Comparison of ENCODE assay signal across 18 cellular contexts in the genomic region with DNA sequence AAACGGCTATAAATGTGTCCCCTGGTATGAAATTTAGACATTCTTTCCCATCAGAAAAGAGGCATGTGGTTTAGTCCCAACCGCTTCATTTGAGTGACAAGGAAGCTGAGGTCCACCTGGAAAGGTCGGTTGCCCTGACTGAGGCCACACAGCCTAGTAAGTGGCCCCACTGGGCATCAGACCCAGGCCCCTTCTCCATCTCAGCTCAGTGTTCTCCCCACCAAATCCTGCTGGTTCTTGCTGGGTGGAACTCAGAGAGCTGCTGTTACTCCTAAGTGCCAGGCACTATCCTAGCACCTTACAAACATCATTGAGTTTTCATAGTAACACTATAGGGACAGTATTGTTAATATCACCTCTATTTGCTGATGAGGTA.
DNase-seq lines count a peak whose midpoint lies in the region; ATAC-seq, FAIRE-seq and TF ChIP-seq lines count a peak whose summit lies in the region.
"Had no signal": no experiment of that assay in that cellular context is flagged by ENCODE, and none has a peak within 500 bp of the region (broad histone marks: within the 10 kb centered on the region; RNA-seq: fewer than 3 reads in every experiment).

No MANE protein-coding gene starts in this region.

- peaks cover 37% of the 10 kb centered on the region for H3K4me1 Mint-ChIP-seq in activated naive CD4-positive, alpha-beta T cell treated with anti-CD3 and anti-CD28 coated beads, Interleukin-2, amount 50 U/mL, for 24 hours
- H3K4me1 Mint-ChIP-seq in activated CD8-positive, alpha-beta T cell treated with anti-CD3 and anti-CD28 coated beads, Interleukin-2, amount 10 ng/mL, durations not matched to agents 7 days and 5 days (ENCODE audit: low read depth): peaks cover 95% of the 10 kb centered on the region
- peaks cover 52 to 88% of the 10 kb centered on the region in 2 donors for H3K4me1 Mint-ChIP-seq in stimulated activated naive B cell treated with anti-CD40 and anti-IgM and Interleukin-4, amounts not matched to agents 10 μg/mL and 1 μg/mL and 100 μg/mL, for 72 hours

- H3K36me3 Mint-ChIP-seq in activated naive CD4-positive, alpha-beta T cell treated with anti-CD3 and anti-CD28 coated beads, Interleukin-2, amount 50 U/mL, for 24 hours: peaks cover 4% of the 10 kb centered on the region
- H3K36me3 Mint-ChIP-seq in activated naive CD4-positive, alpha-beta T cell treated with anti-CD3 and anti-CD28 coated beads, Interleukin-2, amount 50 U/mL, for 72 hours: peaks cover 7 to 9% of the 10 kb centered on the region in 2 donors
- peaks cover 40% of the 10 kb centered on the region for H3K36me3 Mint-ChIP-seq in activated CD8-positive, alpha-beta T cell treated with anti-CD3 and anti-CD28 coated beads, Interleukin-2, amount 10 ng/mL, durations not matched to agents 7 days and 5 days (ENCODE audit: low read depth)
- peaks cover 43 to 68% of the 10 kb centered on the region in 2 donors for H3K36me3 Mint-ChIP-seq in stimulated activated naive B cell treated with anti-CD40 and anti-IgM and Interleukin-4, amounts not matched to agents 10 μg/mL and 1 μg/mL and 100 μg/mL, for 72 hours

- peaks cover 35 to 45% of the 10 kb centered on the region in 2 donors for H3K4me1 ChIP-seq in kidney (ENCODE audit: control insufficient read depth in 1 of 2, insufficient read depth in 1 of 2, low read depth in 1 of 2, low read length in 2 of 2)

- POLR2A ChIA-PET in activated CD8-positive, alpha-beta T cell treated with anti-CD3 and anti-CD28 coated beads, Interleukin-2, amount 10 ng/mL, durations not matched to agents 7 days and 5 days (lab: Charles Lee): interaction anchor here (1.6 to 1.7 kb wide), 2 partner anchors 144 to 150 kb away, joined by 3 to 9 read pairs; no protein-coding TSS in a partner anchor

- FAIRE-seq in kidney (lab: Jason Lieb, UNC): no peak
- FAIRE-seq: G401.6, GM12892, urothelium cell line had no signal

- intact Hi-C loops in kidney (cut with DNase I): no loop called here

- peak overlapping the region; percentile 41 for H3K27ac Mint-ChIP-seq in activated naive CD4-positive, alpha-beta T cell treated with anti-CD3 and anti-CD28 coated beads, Interleukin-2, amount 50 U/mL, for 24 hours
- H3K27ac Mint-ChIP-seq in activated naive CD4-positive, alpha-beta T cell treated with anti-CD3 and anti-CD28 coated beads, Interleukin-2, amount 50 U/mL, for 72 hours: peak overlapping the region in 1 of 2 donors; percentile 60
- peak overlapping the region; percentile 79 for H3K27ac Mint-ChIP-seq in activated CD8-positive, alpha-beta T cell treated with anti-CD3 and anti-CD28 coated beads, Interleukin-2, amount 10 ng/mL, durations not matched to agents 7 days and 5 days
- H3K27ac Mint-ChIP-seq in stimulated activated naive B cell treated with anti-CD40 and anti-IgM and Interleukin-4, amounts not matched to agents 10 μg/mL and 1 μg/mL and 100 μg/mL, for 72 hours: peak overlapping the region; percentile 75
- H3K27ac Mint-ChIP-seq: H9 had no signal

- peak overlapping the region; percentile 36 to 56 for H3K27ac ChIP-seq in kidney (ENCODE audit: low read depth in 2 of 2, low read length in 2 of 2)

- H3K9me3 Mint-ChIP-seq in activated naive CD4-positive, alpha-beta T cell treated with anti-CD3 and anti-CD28 coated beads, Interleukin-2, amount 50 U/mL, for 24 hours: no peaks in the 10 kb centered on the region
- H3K9me3 Mint-ChIP-seq in activated naive CD4-positive, alpha-beta T cell treated with anti-CD3 and anti-CD28 coated beads, Interleukin-2, amount 50 U/mL, for 72 hours: no peaks in the 10 kb centered on the region
- no peaks in the 10 kb centered on the region for H3K9me3 Mint-ChIP-seq in activated CD8-positive, alpha-beta T cell treated with anti-CD3 and anti-CD28 coated beads, Interleukin-2, amount 10 ng/mL, durations not matched to agents 7 days and 5 days (ENCODE audit: insufficient read depth)
- no peaks in the 10 kb centered on the region for H3K9me3 Mint-ChIP-seq in stimulated activated naive B cell treated with anti-CD40 and anti-IgM and Interleukin-4, amounts not matched to agents 10 μg/mL and 1 μg/mL and 100 μg/mL, for 72 hours
- H3K9me3 Mint-ChIP-seq: H9, immature natural killer cell had no signal

- H3K36me3 ChIP-seq in kidney (ENCODE audit: control insufficient read depth in 1 of 2, insufficient read depth in 2 of 2, low read length in 2 of 2): no peaks in the 10 kb centered on the region

- no peaks in the 10 kb centered on the region for H3K27me3 Mint-ChIP-seq in activated naive CD4-positive, alpha-beta T cell treated with anti-CD3 and anti-CD28 coated beads, Interleukin-2, amount 50 U/mL, for 24 hours
- H3K27me3 Mint-ChIP-seq in activated CD8-positive, alpha-beta T cell treated with anti-CD3 and anti-CD28 coated beads, Interleukin-2, amount 10 ng/mL, durations not matched to agents 7 days and 5 days (ENCODE audit: low read depth): no peaks in the 10 kb centered on the region
- no peaks in the 10 kb centered on the region for H3K27me3 Mint-ChIP-seq in stimulated activated naive B cell treated with anti-CD40 and anti-IgM and Interleukin-4, amounts not matched to agents 10 μg/mL and 1 μg/mL and 100 μg/mL, for 72 hours

- no peaks in the 10 kb centered on the region for H3K9me3 ChIP-seq in kidney (ENCODE audit: control insufficient read depth in 1 of 2, low read length in 2 of 2)

- H3K4me3 Mint-ChIP-seq in activated naive CD4-positive, alpha-beta T cell treated with anti-CD3 and anti-CD28 coated beads, Interleukin-2, amount 50 U/mL, for 24 hours: no peak overlapping the region
- H3K4me3 Mint-ChIP-seq in activated CD8-positive, alpha-beta T cell treated with anti-CD3 and anti-CD28 coated beads, Interleukin-2, amount 10 ng/mL, durations not matched to agents 7 days and 5 days: no peak overlapping the region
- no peak overlapping the region for H3K4me3 Mint-ChIP-seq in stimulated activated naive B cell treated with anti-CD40 and anti-IgM and Interleukin-4, amounts not matched to agents 10 μg/mL and 1 μg/mL and 100 μg/mL, for 72 hours
- H3K4me3 Mint-ChIP-seq: H9, immature natural killer cell had no signal

- no peak for DNase-seq in activated naive CD4-positive, alpha-beta T cell treated with anti-CD3 and anti-CD28 coated beads, Interleukin-2, amount 50 U/mL, for 72 hours (ENCODE audit: low spot score in 2 of 2)
- no peak for DNase-seq in activated CD8-positive, alpha-beta T cell treated with anti-CD3 and anti-CD28 coated beads, Interleukin-2, amount 10 ng/mL, durations not matched to agents 7 days and 5 days
- DNase-seq in kidney (no peak), NCI-H2227 treated with DMSO at 0.1 percent for 48 hours (lab: John Stamatoyannopoulos, UW) (no peak), GM20000 (ENCODE audit: low spot score) (no peak)
- no peak for DNase-seq in stimulated activated naive B cell treated with anti-CD40 and anti-IgM and Interleukin-4, amounts not matched to agents 10 μg/mL and 1 μg/mL and 100 μg/mL, for 72 hours
- DNase-seq: activated CD4-positive, CD25-positive, alpha-beta regulatory T cell; activated T-cell treated with anti-CD3 and anti-CD28 coated beads for 4 hours; H9; immature natural killer cell; NCI-H82; stimulated activated CD4-positive, alpha-beta T cell treated with anti-CD3 and anti-CD28 coated beads, Interleukin-4, amount 100 ng/mL, for 4 hours; SW 1271 had no signal

- no peak overlapping the region for H3K4me3 ChIP-seq in kidney (ENCODE audit: low read length in 2 of 2)

- no peak for ATAC-seq in activated naive CD4-positive, alpha-beta T cell treated with anti-CD3 and anti-CD28 coated beads, Interleukin-2, amount 50 U/mL, for 72 hours
- no peak for ATAC-seq in activated CD8-positive, alpha-beta T cell treated with anti-CD3 and anti-CD28 coated beads, Interleukin-2, amount 10 ng/mL, durations not matched to agents 7 days and 5 days
- ATAC-seq in stimulated activated naive B cell treated with anti-CD40 and anti-IgM and Interleukin-4, amounts not matched to agents 10 μg/mL and 1 μg/mL and 100 μg/mL, for 72 hours (replicated peaks): no peak
- no peak for ATAC-seq in HG02884 (IDR thresholded peaks at IDR 0.05; ENCODE audit: unreplicated experiment)

- CTCF ChIA-PET in activated CD8-positive, alpha-beta T cell treated with anti-CD3 and anti-CD28 coated beads, Interleukin-2, amount 10 ng/mL, durations not matched to agents 7 days and 5 days (lab: Charles Lee): interaction anchor here (0.8 to 1.7 kb wide), 10 partner anchors 8 to 152 kb away, joined by 3 to 8 read pairs (median 4); no protein-coding TSS in a partner anchor

- H3K9ac ChIP-seq in kidney (ENCODE audit: low read length in 2 of 2): no peak overlapping the region

- TF ChIP-seq CTCF in kidney (IDR thresholded peaks at IDR 0.05; ENCODE audit: borderline replicate concordance, extremely low read depth, insufficient read depth) (no peak), GM20000 (IDR thresholded peaks at IDR 0.05; ENCODE audit: extremely low read depth, missing control alignments) (no peak)
